8 cellular contexts compared by ENCODE assay signal in genomic region chr19:42401365-42402303, GRCh38. TPM values are rescaled to one million over a fixed set of nuclear protein-coding genes. Genes with fewer than 3 reads are reported as not detected.
DNase-seq lines count a peak whose midpoint lies in the region; ATAC-seq, FAIRE-seq and TF ChIP-seq lines count a peak whose summit lies in the region.

No MANE protein-coding gene starts in this region.

- TF ChIP-seq CTCF in CD8-positive, alpha-beta T cell (IDR thresholded peaks at IDR 0.05), result peak; percentile 79
- peak; percentile 85 for TF ChIP-seq CTCF in Panc1 (IDR thresholded peaks at IDR 0.05)
- peak; percentile 78 for TF ChIP-seq CTCF in fibroblast of pulmonary artery (IDR thresholded peaks at IDR 0.05; ENCODE audit: low read length, missing control alignments)

- H3K9me3 ChIP-seq in CD8-positive, alpha-beta T cell (ENCODE audit: low read length), result no peaks in the 10 kb centered on the region
- no peaks in the 10 kb centered on the region for H3K9me3 ChIP-seq in Panc1 (ENCODE audit: control insufficient read depth, insufficient read depth, low read depth, low read length)

- peak overlapping the region; percentile 61 for H3K4me3 ChIP-seq in CD8-positive, alpha-beta T cell (ENCODE audit: low read depth, low read length)
- H3K4me3 ChIP-seq in Panc1 (ENCODE audit: low read depth in 2 of 2, low read length in 2 of 2) (peak overlapping the region; percentile 34 to 48), fibroblast of pulmonary artery (replicated peaks; ENCODE audit: low read depth, low read length) (peak overlapping the region; percentile 53)

- peaks cover 41% of the 10 kb centered on the region for H3K4me1 Mint-ChIP-seq in CD8-positive, alpha-beta T cell (ENCODE audit: low read depth)
- H3K4me1 Mint-ChIP-seq in natural killer cell treated with Interleukin-12 subunit alpha and Interleukin-12 subunit beta and Interleukin-15 and Interleukin-18, amount 100 ng/mL, for 72 hours (ENCODE audit: low read depth in 2 of 2), result peaks cover 27 to 33% of the 10 kb centered on the region in 2 donors

- ATAC-seq in CD8-positive, alpha-beta T cell, result peak; percentile 71
- peak; percentile 75 for ATAC-seq in Panc1
- ATAC-seq in natural killer cell treated with Interleukin-12 subunit alpha and Interleukin-12 subunit beta and Interleukin-15 and Interleukin-18, amount 100 ng/mL, for 72 hours, result peak; percentile 81
- ATAC-seq in HG02642 (IDR thresholded peaks at IDR 0.05; ENCODE audit: poor library complexity, unreplicated experiment), result no peak

- peak overlapping the region; percentile 88 for H3K27ac Mint-ChIP-seq in CD8-positive, alpha-beta T cell
- H3K27ac Mint-ChIP-seq in natural killer cell treated with Interleukin-12 subunit alpha and Interleukin-12 subunit beta and Interleukin-15 and Interleukin-18, amount 100 ng/mL, for 72 hours, result peak overlapping the region; percentile 47 to 62

- H3K4me1 ChIP-seq in CD8-positive, alpha-beta T cell (ENCODE audit: insufficient read depth, low read length), result peaks cover 18% of the 10 kb centered on the region
- H3K4me1 ChIP-seq in Panc1 (ENCODE audit: control insufficient read depth, insufficient read depth, low read length), result peaks cover 3% of the 10 kb centered on the region

- H3K27me3 ChIP-seq in CD8-positive, alpha-beta T cell (ENCODE audit: insufficient read depth, low read length), result no peaks in the 10 kb centered on the region
- H3K27me3 ChIP-seq in Panc1 (ENCODE audit: control insufficient read depth, insufficient read depth, low read length), result no peaks in the 10 kb centered on the region

- in situ Hi-C loops in Panc1 (cut with HindIII; ENCODE audit: low pct_unique_long_range_greater_than_20kb, low sequenced_read_pairs), result no loop called here

- H3K4me3 Mint-ChIP-seq in CD8-positive, alpha-beta T cell, result peak overlapping the region; percentile 85
- peak overlapping the region; percentile 81 for H3K4me3 Mint-ChIP-seq in natural killer cell treated with Interleukin-12 subunit alpha and Interleukin-12 subunit beta and Interleukin-15 and Interleukin-18, amount 100 ng/mL, for 72 hours

- peaks cover 18% of the 10 kb centered on the region for H3K36me3 Mint-ChIP-seq in CD8-positive, alpha-beta T cell
- H3K36me3 Mint-ChIP-seq in natural killer cell treated with Interleukin-12 subunit alpha and Interleukin-12 subunit beta and Interleukin-15 and Interleukin-18, amount 100 ng/mL, for 72 hours, result no peaks in the 10 kb centered on the region

- no TSS peak for BruUV-seq in Panc1 (replicated peaks; lab: Mats Ljungman, UMichigan)

- FAIRE-seq in HTR-8/SVneo (lab: Jason Lieb, UNC), result peak; percentile 94

- intact Hi-C loops in CD8-positive, alpha-beta T cell (cut with DNase I, micrococcal nuclease), result loop anchor here (1.0 kb wide), 5 partner anchors 14 to 293 kb away; partner anchors contain the start of gene POU2F2 (in 1 of the 2)
- intact Hi-C loops in Panc1 (cut with micrococcal nuclease; ENCODE audit: unreplicated experiment), result no loop called here

- peak overlapping the region; percentile 46 for H3K27ac ChIP-seq in CD8-positive, alpha-beta T cell (ENCODE audit: low read depth, low read length)
- peak overlapping the region; percentile 48; the same call in 1 of the 2 replicates for H3K27ac ChIP-seq in Panc1 (ENCODE audit: low read length)

- CTCF ChIA-PET in CD8-positive, alpha-beta T cell (lab: Charles Lee), result interaction anchor here (0.6 to 2.2 kb wide), 14 partner anchors 8 to 454 kb away, joined by 3 to 11 read pairs (median 4); no protein-coding TSS in a partner anchor
- CTCF ChIA-PET in Panc1 (lab: Charles Lee), result interaction anchor here (0.6 kb wide), 2 partner anchors 268 to 1189 kb away, joined by 3 to 4 read pairs; no protein-coding TSS in a partner anchor

- H3K36me3 ChIP-seq in CD8-positive, alpha-beta T cell (ENCODE audit: insufficient read depth, low read length), result no peaks in the 10 kb centered on the region
- no peaks in the 10 kb centered on the region for H3K36me3 ChIP-seq in Panc1 (ENCODE audit: control insufficient read depth, insufficient read depth, low read length)

- H3K27me3 Mint-ChIP-seq in CD8-positive, alpha-beta T cell (ENCODE audit: low read depth), result no peaks in the 10 kb centered on the region
- no peaks in the 10 kb centered on the region for H3K27me3 Mint-ChIP-seq in natural killer cell treated with Interleukin-12 subunit alpha and Interleukin-12 subunit beta and Interleukin-15 and Interleukin-18, amount 100 ng/mL, for 72 hours

- POLR2A ChIA-PET in CD8-positive, alpha-beta T cell (lab: Charles Lee), result interaction anchor here (1.2 kb wide), 1 partner anchor 270 kb away, joined by 3 read pairs; the partner anchor contains the start of gene POU2F2
- POLR2A ChIA-PET in Panc1 (lab: Charles Lee), result no interaction called here

- DNase-seq in CD8-positive, alpha-beta T cell, result peak; percentile 56 to 86 (median 75)
- DNase-seq in HTR-8/SVneo (ENCODE audit: insufficient read length, low spot score), result peak; percentile 76
- DNase-seq in Panc1 (ENCODE audit: low read depth, low spot score), result no peak
- DNase-seq in activated T-helper 9 cell treated with anti-CD3 and anti-CD28 coated beads, Interleukin-2, amount 50 U/mL, for 16 hours (ENCODE audit: low read depth), result peak; percentile 62
- peak; percentile 84 for DNase-seq in fibroblast of pulmonary artery (ENCODE audit: low read depth)
- peak; percentile 81 for DNase-seq in natural killer cell treated with Interleukin-12 subunit alpha and Interleukin-12 subunit beta and Interleukin-15 and Interleukin-18, amount 100 ng/mL, for 72 hours (ENCODE audit: low spot score)
- peak; percentile 25 to 74 (median 63) for DNase-seq in stimulated activated naive CD4-positive, alpha-beta T cell (lab: John Stamatoyannopoulos, UW)

- no peaks in the 10 kb centered on the region for H3K9me3 Mint-ChIP-seq in CD8-positive, alpha-beta T cell
- H3K9me3 Mint-ChIP-seq in natural killer cell treated with Interleukin-12 subunit alpha and Interleukin-12 subunit beta and Interleukin-15 and Interleukin-18, amount 100 ng/mL, for 72 hours, result no peaks in the 10 kb centered on the region

RNA-seq across cellular contexts. Expression of gene CNFN, which starts 11.5 kb away (rescaled TPM):
- not detected for total RNA-seq in CD8-positive, alpha-beta T cell
- total RNA-seq in Panc1 (2021; ENCODE audit: unreplicated experiment), result 4.6 TPM
- 16.7 TPM for polyA plus RNA-seq in Panc1 (2012; ENCODE audit: insufficient read length)
- total RNA-seq in natural killer cell treated with Interleukin-12 subunit alpha and Interleukin-12 subunit beta and Interleukin-15 and Interleukin-18, amount 100 ng/mL, for 72 hours, result not detected

RNA-seq across cellular contexts. Expression of gene LIPE, which starts 25.6 kb away (rescaled TPM):
- total RNA-seq in CD8-positive, alpha-beta T cell, result 1 to 10 TPM; 4.8 to 8.6 TPM
- total RNA-seq in Panc1 (2021; ENCODE audit: unreplicated experiment), result 3.4 TPM
- polyA plus RNA-seq in Panc1 (2012; ENCODE audit: insufficient read length), result 4.1 TPM
- 10 to 100 TPM; 25.1 to 31.5 TPM for total RNA-seq in natural killer cell treated with Interleukin-12 subunit alpha and Interleukin-12 subunit beta and Interleukin-15 and Interleukin-18, amount 100 ng/mL, for 72 hours

RNA-seq across cellular contexts. Expression of gene CXCL17, which starts 41.1 kb away (rescaled TPM):
- total RNA-seq in CD8-positive, alpha-beta T cell, result not detected
- not detected for total RNA-seq in Panc1 (2021; ENCODE audit: unreplicated experiment)
- polyA plus RNA-seq in Panc1 (2012; ENCODE audit: insufficient read length), result not detected
- total RNA-seq in natural killer cell treated with Interleukin-12 subunit alpha and Interleukin-12 subunit beta and Interleukin-15 and Interleukin-18, amount 100 ng/mL, for 72 hours, result not detected
